8 cellular contexts compared by ENCODE assay signal in genomic region chr6:53349209-53349693, GRCh38. TPM values are rescaled to one million over a fixed set of nuclear protein-coding genes. Genes with fewer than 3 reads are reported as not detected.
DNase-seq lines count a peak whose midpoint lies in the region; ATAC-seq and TF ChIP-seq lines count a peak whose summit lies in the region.

No MANE protein-coding gene starts in this region.

- H3K4me3 ChIP-seq in left lung (peak overlapping the region; percentile 91), thymus (ENCODE audit: low read length) (peak overlapping the region; percentile 93)

- no peaks in the 10 kb centered on the region for H3K9me3 ChIP-seq in left lung
- no peaks in the 10 kb centered on the region for H3K9me3 ChIP-seq in thymus (ENCODE audit: control insufficient read depth)

- H3K27me3 ChIP-seq in left lung (no peaks in the 10 kb centered on the region), thymus (ENCODE audit: control insufficient read depth, insufficient read depth) (no peaks in the 10 kb centered on the region)

- H3K27ac ChIP-seq in left lung (peak overlapping the region; percentile 97 to 98), thymus (ENCODE audit: low read depth) (peak overlapping the region; percentile 97)

- peak overlapping the region; percentile 92 for H3K27ac Mint-ChIP-seq in activated CD4-positive, alpha-beta T cell treated with anti-CD3 and anti-CD28 coated beads, Interleukin-2, amount 10 ng/mL, durations not matched to agents 24 days and 14 days
- peak overlapping the region; percentile 94 for H3K27ac Mint-ChIP-seq in activated naive CD8-positive, alpha-beta T cell treated with anti-CD3 and anti-CD28 coated beads, Interleukin-2, amount 10 ng/mL, durations not matched to agents 7 days and 5 days

- POLR2A ChIA-PET in activated naive CD8-positive, alpha-beta T cell treated with anti-CD3 and anti-CD28 coated beads, Interleukin-2, amount 10 ng/mL, durations not matched to agents 7 days and 5 days (lab: Charles Lee) = interaction anchor here (1.0 to 3.4 kb wide), 8 partner anchors 11 to 161 kb away, joined by 3 to 71 read pairs (median 9); no protein-coding TSS in a partner anchor

- H3K36me3 ChIP-seq in left lung = peaks cover 0 to 7% of the 10 kb centered on the region in 2 donors
- no peaks in the 10 kb centered on the region for H3K36me3 ChIP-seq in thymus (ENCODE audit: control insufficient read depth, insufficient read depth)

- peaks cover 19% of the 10 kb centered on the region for H3K36me3 Mint-ChIP-seq in activated CD4-positive, alpha-beta T cell treated with anti-CD3 and anti-CD28 coated beads, Interleukin-2, amount 10 ng/mL, durations not matched to agents 24 days and 14 days (ENCODE audit: low read depth)
- H3K36me3 Mint-ChIP-seq in activated naive CD8-positive, alpha-beta T cell treated with anti-CD3 and anti-CD28 coated beads, Interleukin-2, amount 10 ng/mL, durations not matched to agents 7 days and 5 days = peaks cover 12% of the 10 kb centered on the region

- peaks cover 34% of the 10 kb centered on the region for H3K4me1 Mint-ChIP-seq in activated CD4-positive, alpha-beta T cell treated with anti-CD3 and anti-CD28 coated beads, Interleukin-2, amount 10 ng/mL, durations not matched to agents 24 days and 14 days
- peaks cover 29% of the 10 kb centered on the region for H3K4me1 Mint-ChIP-seq in activated naive CD8-positive, alpha-beta T cell treated with anti-CD3 and anti-CD28 coated beads, Interleukin-2, amount 10 ng/mL, durations not matched to agents 7 days and 5 days

- intact Hi-C loops in activated CD4-positive, alpha-beta T cell treated with anti-CD3 and anti-CD28 coated beads, Interleukin-2, amount 10 ng/mL, durations not matched to agents 24 days and 14 days (cut with micrococcal nuclease) = loop anchor here (2.0 to 5.0 kb wide), 3 partner anchors 177 to 1064 kb away; partner anchors contain the start of genes GCLC and MCM3
- intact Hi-C loops in left lung (cut with DNase I) = no loop called here

- peak overlapping the region; percentile 93 for H3K4me3 Mint-ChIP-seq in activated CD4-positive, alpha-beta T cell treated with anti-CD3 and anti-CD28 coated beads, Interleukin-2, amount 10 ng/mL, durations not matched to agents 24 days and 14 days
- H3K4me3 Mint-ChIP-seq in activated naive CD8-positive, alpha-beta T cell treated with anti-CD3 and anti-CD28 coated beads, Interleukin-2, amount 10 ng/mL, durations not matched to agents 7 days and 5 days = peak overlapping the region; percentile 95

- ATAC-seq in activated naive CD8-positive, alpha-beta T cell treated with anti-CD3 and anti-CD28 coated beads, Interleukin-2, amount 10 ng/mL, durations not matched to agents 7 days and 5 days (ENCODE audit: low read depth) = no peak
- ATAC-seq in left lung (no peak), GM19467 (IDR thresholded peaks at IDR 0.05; ENCODE audit: unreplicated experiment) (no peak), HG03432 (IDR thresholded peaks at IDR 0.05; ENCODE audit: unreplicated experiment) (no peak)

- no peaks in the 10 kb centered on the region for H3K9me3 Mint-ChIP-seq in activated CD4-positive, alpha-beta T cell treated with anti-CD3 and anti-CD28 coated beads, Interleukin-2, amount 10 ng/mL, durations not matched to agents 24 days and 14 days
- H3K9me3 Mint-ChIP-seq in activated naive CD8-positive, alpha-beta T cell treated with anti-CD3 and anti-CD28 coated beads, Interleukin-2, amount 10 ng/mL, durations not matched to agents 7 days and 5 days = no peaks in the 10 kb centered on the region

- no peak for TF ChIP-seq CTCF in left lung (IDR thresholded peaks at IDR 0.05)

- no peak for DNase-seq in activated CD4-positive, alpha-beta T cell treated with anti-CD3 and anti-CD28 coated beads, Interleukin-2, amount 10 ng/mL, durations not matched to agents 24 days and 14 days
- DNase-seq in activated CD4-positive, alpha-beta T cell treated with anti-CD3 and anti-CD28 coated beads for 1 hour = no peak
- DNase-seq in activated naive CD8-positive, alpha-beta T cell treated with anti-CD3 and anti-CD28 coated beads, Interleukin-2, amount 10 ng/mL, durations not matched to agents 7 days and 5 days = no peak
- no peak for DNase-seq in left lung
- DNase-seq in activated CD8-positive, alpha-beta memory T cell treated with anti-CD3 and anti-CD28 coated beads, Interleukin-2, amount 50 U/mL, for 48 hours = no peak

- H3K4me1 ChIP-seq in left lung (peaks cover 9 to 36% of the 10 kb centered on the region in 2 donors), thymus (ENCODE audit: control insufficient read depth, insufficient read depth, low read length) (peaks cover 10% of the 10 kb centered on the region)

- H3K27me3 Mint-ChIP-seq in activated CD4-positive, alpha-beta T cell treated with anti-CD3 and anti-CD28 coated beads, Interleukin-2, amount 10 ng/mL, durations not matched to agents 24 days and 14 days = peaks cover 21% of the 10 kb centered on the region
- peaks cover 8% of the 10 kb centered on the region for H3K27me3 Mint-ChIP-seq in activated naive CD8-positive, alpha-beta T cell treated with anti-CD3 and anti-CD28 coated beads, Interleukin-2, amount 10 ng/mL, durations not matched to agents 7 days and 5 days

- 2% methylated on average over 15 of the region's 15 CpGs for WGBS in thymus

RNA-seq across cellular contexts. Expression of gene ELOVL5, which starts 0.5 kb away (rescaled TPM):
- total RNA-seq in activated CD4-positive, alpha-beta T cell treated with anti-CD3 and anti-CD28 coated beads, Interleukin-2, amount 10 ng/mL, durations not matched to agents 24 days and 14 days = 122 and 126 TPM in 2 replicates
- total RNA-seq in activated naive CD8-positive, alpha-beta T cell treated with anti-CD3 and anti-CD28 coated beads, Interleukin-2, amount 10 ng/mL, durations not matched to agents 7 days and 5 days = 100 to 1,000 TPM; 101 to 110 TPM
- total RNA-seq in left lung = 100 to 1,000 TPM; 127 to 132 TPM
- 62.8 TPM for polyA plus RNA-seq in thymus
